18 cellular contexts compared by ENCODE assay signal in genomic region chr1:214473392-214473791, GRCh38.
DNase-seq lines count a peak whose midpoint lies in the region; ATAC-seq and TF ChIP-seq lines count a peak whose summit lies in the region.
"Had no signal": no experiment of that assay in that cellular context is flagged by ENCODE, and none has a peak within 500 bp of the region (broad histone marks: within the 10 kb centered on the region; RNA-seq: fewer than 3 reads in every experiment).

No MANE protein-coding gene starts in this region.

- H3K9me2 ChIP-seq in PC-9 (ENCODE audit: insufficient read depth) = no peaks in the 10 kb centered on the region

- POLR2A ChIA-PET in PC-9 (lab: Charles Lee; ENCODE audit: unreplicated experiment) = interaction anchor here (0.7 kb wide), 1 partner anchor 27 kb away, joined by 3 read pairs; no protein-coding TSS in a partner anchor

- H3K4me3 ChIP-seq in PC-9 (no peak overlapping the region), epithelial cell of esophagus (ENCODE audit: low read length) (no peak overlapping the region), osteoblast (ENCODE audit: insufficient read depth, low read length) (no peak overlapping the region)
- H3K4me3 ChIP-seq: GM12878, mucosa of descending colon had no signal

- H4K20me1 ChIP-seq in PC-9 (ENCODE audit: insufficient read depth) (no peaks in the 10 kb centered on the region), osteoblast (ENCODE audit: insufficient read depth, low read length) (peaks cover 8% of the 10 kb centered on the region)

- H3K9me3 ChIP-seq in PC-9 (ENCODE audit: insufficient read depth, low read depth) (no peaks in the 10 kb centered on the region), osteoblast (ENCODE audit: low read depth, low read length) (no peaks in the 10 kb centered on the region)
- H3K9me3 ChIP-seq: mucosa of descending colon had no signal

- no peaks in the 10 kb centered on the region for H3K36me3 ChIP-seq in PC-9 (ENCODE audit: low read depth)
- no peaks in the 10 kb centered on the region for H3K36me3 ChIP-seq in osteoblast (ENCODE audit: insufficient read depth, low read length)

- no peaks in the 10 kb centered on the region for H3K27me3 ChIP-seq in PC-9 (ENCODE audit: insufficient read depth, low read depth)
- no peaks in the 10 kb centered on the region for H3K27me3 ChIP-seq in osteoblast (ENCODE audit: insufficient read depth, low read length)

- BruUV-seq in PC-9 (replicated peaks; lab: Mats Ljungman, UMichigan) = no TSS peak

- H2AFZ ChIP-seq in PC-9 = no peak overlapping the region
- H2AFZ ChIP-seq in osteoblast (ENCODE audit: low read length) = no peak overlapping the region

- DNase-seq in EL (peak; percentile 67), PC-9 (no peak), epithelial cell of esophagus (ENCODE audit: low read depth) (peak; percentile 80), osteoblast (ENCODE audit: insufficient read length, low spot score, missing footprints) (no peak), superior temporal gyrus (ENCODE audit: extremely low spot score) (no peak), left ventricle myocardium superior (no peak), germinal center (ENCODE audit: low spot score) (no peak)
- DNase-seq: activated effector memory CD4-positive, alpha-beta T cell treated with anti-CD3 and anti-CD28 coated beads, Interleukin-2, amount 50 U/mL, for 16 hours; DMS79 treated with DMSO at 0.1 percent for 48 hours; effector CD4-positive, alpha-beta T cell; mucosa of descending colon; NCI-H510A; occipital lobe; OCI-M1; stimulated activated naive CD4-positive, alpha-beta T cell had no signal

- CTCF ChIA-PET in PC-9 (lab: Charles Lee) = interaction anchor here (0.6 kb wide), 1 partner anchor 69 kb away, joined by 3 read pairs; no protein-coding TSS in a partner anchor

- ATAC-seq in left ventricle myocardium superior (no peak), GM21717 (IDR thresholded peaks at IDR 0.05; ENCODE audit: unreplicated experiment) (no peak)
- ATAC-seq: GM12878, HCT116, mucosa of descending colon had no signal

- no peak for TF ChIP-seq CTCF in PC-9 (conservative IDR thresholded peaks at IDR 0.05)
- TF ChIP-seq CTCF in epithelial cell of esophagus (IDR thresholded peaks at IDR 0.05; ENCODE audit: insufficient read depth, low read depth, low read length, missing control alignments) = no peak
- no peak for TF ChIP-seq CTCF in osteoblast (IDR thresholded peaks at IDR 0.05; ENCODE audit: extremely low read depth, low read depth, low read length)

- intact Hi-C loops in PC-9 (cut with micrococcal nuclease; ENCODE audit: unreplicated experiment) = loop anchor here (10.0 kb wide), 1 partner anchor 111 kb away; no protein-coding TSS in a partner anchor
- intact Hi-C loops in left ventricle myocardium superior (cut with micrococcal nuclease) = no loop called here

- H3K4me1 ChIP-seq in PC-9 (replicated peaks; ENCODE audit: insufficient read depth) = peaks cover 29% of the 10 kb centered on the region
- H3K4me1 ChIP-seq in osteoblast (ENCODE audit: insufficient read depth, low read length) = peaks cover 75% of the 10 kb centered on the region

- H3K4me2 ChIP-seq in PC-9 (peak overlapping the region; percentile 2; the same call in 1 of the 2 replicates), osteoblast (ENCODE audit: insufficient read depth, low read length) (no peak overlapping the region)

- peaks cover 4% of the 10 kb centered on the region; the same call in 1 of the 2 replicates for H3F3A ChIP-seq in PC-9 (ENCODE audit: insufficient read depth, low read depth)

- H3K27ac ChIP-seq in PC-9 (peak overlapping the region; percentile 17), osteoblast (ENCODE audit: low read depth, low read length) (peak overlapping the region; percentile 95)

- H3K79me2 ChIP-seq in PC-9 (ENCODE audit: low read depth) = peaks cover 64% of the 10 kb centered on the region
- H3K79me2 ChIP-seq in osteoblast (ENCODE audit: insufficient read depth, low read length) = peaks cover 92% of the 10 kb centered on the region

Comparison
In these comparisons a context has a peak if more than half of its experiments do, and no peak if none do; other contexts are left out.
1. DNase-seq: peak in EL (single experiment) and epithelial cell of esophagus (single experiment); none in PC-9 (0 of 2), osteoblast (single experiment), superior temporal gyrus (single experiment), left ventricle myocardium superior (single experiment) and germinal center (single experiment).